ENCODE assay signal across 11 cellular contexts in genomic region chr22:50527921-50528681, GRCh38. TPM values are rescaled to one million over a fixed set of nuclear protein-coding genes. Genes with fewer than 3 reads are reported as not detected.
DNase-seq lines count a peak whose midpoint lies in the region; ATAC-seq and TF ChIP-seq lines count a peak whose summit lies in the region.
"Had no signal": no experiment of that assay in that cellular context is flagged by ENCODE, and none has a peak within 500 bp of the region (broad histone marks: within the 10 kb centered on the region; RNA-seq: fewer than 3 reads in every experiment).

No MANE protein-coding gene starts in this region.

- H3K9me3 ChIP-seq in OCI-LY1 (ENCODE audit: low read length) = no peaks in the 10 kb centered on the region

- TF ChIP-seq CTCF in GM06990 (IDR thresholded peaks at IDR 0.05; ENCODE audit: insufficient read depth, low read length, poor library complexity, severe bottlenecking) (no peak), OCI-LY1 (IDR thresholded peaks at IDR 0.05; ENCODE audit: low read length) (no peak), progenitor cell of endocrine pancreas (IDR thresholded peaks at IDR 0.05; ENCODE audit: unreplicated experiment) (no peak)

- no peak overlapping the region for H2AFZ ChIP-seq in OCI-LY1 (ENCODE audit: low read length)

- H3K4me2 ChIP-seq in OCI-LY1 (ENCODE audit: low read length) = no peak overlapping the region

- H3K36me3 ChIP-seq in GM06990 (ENCODE audit: control insufficient read depth, insufficient read depth, low read length) (peaks cover 12% of the 10 kb centered on the region), OCI-LY1 (ENCODE audit: insufficient read depth, low read length) (peaks cover 18% of the 10 kb centered on the region; the same call in 1 of the 2 replicates)

- no peaks in the 10 kb centered on the region for H3K27me3 ChIP-seq in GM06990 (replicated peaks; ENCODE audit: control insufficient read depth, insufficient read depth, low read length)
- no peaks in the 10 kb centered on the region for H3K27me3 ChIP-seq in OCI-LY1 (ENCODE audit: insufficient read depth, low read length)
- H3K27me3 ChIP-seq: brain microvascular endothelial cell had no signal

- no peaks in the 10 kb centered on the region for H3K27me3 Mint-ChIP-seq in effector memory CD8-positive, alpha-beta T cell
- H3K27me3 Mint-ChIP-seq in progenitor cell of endocrine pancreas = peaks cover 25% of the 10 kb centered on the region

- H3K4me3 ChIP-seq in GM06990 (replicated peaks; ENCODE audit: low read depth, low read length) = no peak overlapping the region
- no peak overlapping the region for H3K4me3 ChIP-seq in OCI-LY1 (ENCODE audit: low read depth, low read length, poor library complexity, severe bottlenecking)

- peaks cover 58% of the 10 kb centered on the region for H3K4me1 ChIP-seq in OCI-LY1 (ENCODE audit: insufficient read depth, low read length, severe bottlenecking)

- H4K20me1 ChIP-seq in OCI-LY1 (ENCODE audit: insufficient read depth, low read length) = no peaks in the 10 kb centered on the region

- peaks cover 52% of the 10 kb centered on the region for H3K36me3 Mint-ChIP-seq in effector memory CD8-positive, alpha-beta T cell (ENCODE audit: insufficient read depth)
- peaks cover 4% of the 10 kb centered on the region for H3K36me3 Mint-ChIP-seq in progenitor cell of endocrine pancreas (ENCODE audit: insufficient read depth)

- H3F3A ChIP-seq in OCI-LY1 (ENCODE audit: insufficient read depth, low read length) = peaks cover 4% of the 10 kb centered on the region; the same call in 1 of the 2 replicates

- DNase-seq in GM06990 (ENCODE audit: extremely low read depth, insufficient read length) (peak; percentile 19), progenitor cell of endocrine pancreas (ENCODE audit: low spot score, unreplicated experiment) (no peak), germinal center (ENCODE audit: low spot score) (no peak), superior temporal gyrus (ENCODE audit: extremely low spot score) (no peak)
- no peak for DNase-seq in effector memory CD8-positive, alpha-beta T cell
- DNase-seq: brain microvascular endothelial cell, NCI-H82 had no signal

- H3K4me1 Mint-ChIP-seq in effector memory CD8-positive, alpha-beta T cell (ENCODE audit: low read depth in 2 of 2) = peaks cover 38 to 39% of the 10 kb centered on the region in 2 donors
- peaks cover 15% of the 10 kb centered on the region for H3K4me1 Mint-ChIP-seq in progenitor cell of endocrine pancreas (ENCODE audit: low read depth)

- peak overlapping the region; percentile 83 to 96 for H3K4me3 Mint-ChIP-seq in effector memory CD8-positive, alpha-beta T cell
- peak overlapping the region; percentile 61 for H3K4me3 Mint-ChIP-seq in progenitor cell of endocrine pancreas (ENCODE audit: low read depth)

- peak overlapping the region; percentile 94 to 95 for H3K27ac Mint-ChIP-seq in effector memory CD8-positive, alpha-beta T cell
- H3K27ac Mint-ChIP-seq in progenitor cell of endocrine pancreas = peak overlapping the region; percentile 52

- H3K9me3 Mint-ChIP-seq in effector memory CD8-positive, alpha-beta T cell = no peaks in the 10 kb centered on the region
- no peaks in the 10 kb centered on the region for H3K9me3 Mint-ChIP-seq in progenitor cell of endocrine pancreas (ENCODE audit: low read depth)

- H3K9ac ChIP-seq in OCI-LY1 (ENCODE audit: low read length) = no peak overlapping the region

- no peaks in the 10 kb centered on the region for H3K79me2 ChIP-seq in OCI-LY1 (ENCODE audit: insufficient read depth, low read length)

- peak overlapping the region; percentile 66 for H3K27ac ChIP-seq in OCI-LY1 (ENCODE audit: low read depth, low read length, poor library complexity, severe bottlenecking)
- H3K27ac ChIP-seq: brain microvascular endothelial cell had no signal

- ATAC-seq in effector memory CD8-positive, alpha-beta T cell (replicated peaks) = no peak
- no peak for ATAC-seq in HG03460 (IDR thresholded peaks at IDR 0.05; ENCODE audit: unreplicated experiment)
- no peak for ATAC-seq in HG02852 (IDR thresholded peaks at IDR 0.05; ENCODE audit: unreplicated experiment)

- H3K9me2 ChIP-seq in OCI-LY1 (ENCODE audit: low read depth, low read length) = no peaks in the 10 kb centered on the region

RNA-seq across cellular contexts. Expression of gene TYMP, which starts 1.7 kb away (rescaled TPM):
- 1.6 and 2.0 TPM in 2 replicates for total RNA-seq in progenitor cell of endocrine pancreas

RNA-seq across cellular contexts. Expression of gene SCO2, which starts 2.7 kb away (rescaled TPM):
- 3.7 TPM in 1 of 2 replicates, not detected in the other for total RNA-seq in progenitor cell of endocrine pancreas

RNA-seq across cellular contexts. Expression of gene KLHDC7B, which starts 17.6 kb away (rescaled TPM):
- not detected in 2 replicates for total RNA-seq in progenitor cell of endocrine pancreas
- total RNA-seq: G401 had no signal

RNA-seq across cellular contexts. Expression of gene NCAPH2, which starts 20.1 kb away (rescaled TPM):
- total RNA-seq in progenitor cell of endocrine pancreas = 61.6 and 66.5 TPM in 2 replicates

RNA-seq across cellular contexts. Expression of gene LMF2, which starts 20.6 kb away (rescaled TPM):
- total RNA-seq in progenitor cell of endocrine pancreas = 59.0 and 65.5 TPM in 2 replicates
